ENCODE assay signal across 1 cellular context in genomic region chr1:10339036-10339567, GRCh38.
TF ChIP-seq lines count a peak whose summit lies in the region.

No MANE protein-coding gene starts in this region.

TF ChIP-seq in A549, 52 proteins besides CTCF, POLR2A, EP300 and RAD21:
- TF ChIP-seq USF2 (IDR thresholded peaks at IDR 0.05) (no peak), HOXB5 (CRISPR knock-in tag; IDR thresholded peaks at IDR 0.05) (no peak), HEYL (CRISPR knock-in tag; IDR thresholded peaks at IDR 0.05) (no peak), ZFP36 (IDR thresholded peaks at IDR 0.05; ENCODE audit: borderline replicate concordance, partially characterized antibody) (peak; percentile 25), JUN (IDR thresholded peaks at IDR 0.05) (no peak)
